ENCODE assay signal across 8 cellular contexts in the genomic region with DNA sequence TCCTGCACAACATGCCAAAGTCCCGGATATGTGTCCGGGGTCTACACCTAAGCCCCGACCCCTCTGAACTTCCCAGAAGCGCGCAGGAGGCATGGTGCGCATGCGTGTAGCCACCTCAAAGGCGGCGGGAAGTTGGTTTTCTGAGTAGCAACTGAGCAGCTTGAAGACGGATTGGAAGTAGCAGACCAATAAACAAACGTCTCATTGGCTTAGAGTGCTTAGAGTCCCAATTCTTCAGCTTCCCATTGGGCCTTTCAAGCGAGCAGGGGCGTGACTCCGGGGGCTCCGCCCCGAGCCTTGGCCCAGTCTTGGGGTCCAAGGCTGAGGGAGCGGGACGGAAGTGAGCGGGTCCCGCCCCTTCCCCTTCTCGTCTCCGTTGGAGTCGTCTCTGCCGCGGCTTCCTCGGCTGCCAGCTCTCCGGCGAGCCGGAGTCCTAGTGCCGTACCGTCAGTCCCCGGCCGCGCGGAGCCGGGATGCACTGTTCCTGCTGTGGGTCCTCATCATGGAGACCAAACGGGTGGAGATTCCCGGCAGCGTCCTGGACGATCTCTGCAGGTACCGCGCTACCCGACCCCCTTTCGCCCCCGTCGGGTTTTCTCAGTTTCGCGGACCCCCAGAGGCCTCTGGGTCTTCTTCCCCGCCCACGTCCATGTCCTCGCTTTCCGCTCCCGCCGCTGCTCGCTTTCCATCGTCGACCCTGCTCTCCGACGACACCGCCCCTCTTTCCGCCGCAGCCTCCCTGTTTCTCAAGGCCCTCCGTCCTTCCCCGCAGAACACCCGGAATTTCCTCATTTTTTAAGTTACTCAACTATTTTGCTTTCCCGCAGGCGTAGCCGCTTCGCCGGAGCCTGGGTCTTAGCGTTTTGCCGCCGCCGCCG. TPM values are rescaled to one million over a fixed set of nuclear protein-coding genes. Genes with fewer than 3 reads are reported as not detected.
DNase-seq lines count a peak whose midpoint lies in the region; ATAC-seq and TF ChIP-seq lines count a peak whose summit lies in the region.

A gene (plus strand): TSS at position 367 of the 878 bp plus-strand sequence. CDS start 136 bp downstream, at position 503.

- intact Hi-C loops in natural killer cell (cut with micrococcal nuclease), result loop anchor here (1.0 kb wide), 2 partner anchors 46 to 54 kb away; a partner anchor contains a TSS

- H3K4me3 Mint-ChIP-seq in natural killer cell, result peak within 1 kb of the TSS; percentile 98

- no peaks in the 10 kb centered on the region for H3K9me3 Mint-ChIP-seq in natural killer cell

- H3K4me1 Mint-ChIP-seq in natural killer cell, result peaks cover 51 to 53% of the 10 kb centered on the region in 2 donors

- no peaks in the 10 kb centered on the region for H3K27me3 Mint-ChIP-seq in natural killer cell (ENCODE audit: low read depth in 2 of 2)

- ATAC-seq in natural killer cell, result peak; percentile 96 to 99 (median 96)

- no peaks in the 10 kb centered on the region for H3K36me3 Mint-ChIP-seq in natural killer cell

- H3K27ac Mint-ChIP-seq in natural killer cell, result peak within 1 kb of the TSS; percentile 87 to 94

- no peak for TF ChIP-seq CTCF in natural killer cell (IDR thresholded peaks at IDR 0.05)

- H3K36me3 ChIP-seq in H7 (replicated peaks; ENCODE audit: control insufficient read depth, insufficient read depth, low read length), result no peaks in the 10 kb centered on the region

- peak; percentile 100 for DNase-seq in ELF-1 (ENCODE audit: low read depth, low spot score)
- peak; percentile 94 for DNase-seq in H7
- peak; percentile 99 for DNase-seq in M059J (ENCODE audit: low read depth)
- peak; percentile 96 to 98 for DNase-seq in SHP77 (lab: John Stamatoyannopoulos, UW)
- peak; percentile 96 for DNase-seq in activated effector memory CD4-positive, alpha-beta T cell treated with Interleukin-2 at 50 U/mL for 16 hours
- DNase-seq in fibroblast of peridontal ligament (ENCODE audit: extremely low read depth), result peak; percentile 100
- peak; percentile 94 for DNase-seq in natural killer cell
- DNase-seq in stimulated activated naive CD4-positive, alpha-beta T cell treated with Interleukin-2 at 50 U/mL for 16 hours (lab: John Stamatoyannopoulos, UW), result peak; percentile 93

- H3K4me3 ChIP-seq in H7 (ENCODE audit: insufficient read depth, low read depth, low read length), result peak within 1 kb of the TSS; percentile 93

- no peaks in the 10 kb centered on the region for H3K27me3 ChIP-seq in H7 (ENCODE audit: control insufficient read depth, insufficient read depth, low read length)

RNA-seq across cellular contexts. Expression of the gene that starts here (rescaled TPM):
- 62.7 and 83.1 TPM in 2 replicates for total RNA-seq in H7 (2014; rRNA removed; shearing (Covaris generic))
- total RNA-seq in M059J (2014; rRNA removed; shearing (Covaris generic)), result 16.8 and 27.8 TPM in 2 replicates
- total RNA-seq in natural killer cell, result 10 to 100 TPM; 69.3 to 82.9 (median 76.7) TPM

Comparison
In these comparisons a context has a peak if more than half of its experiments do, and no peak if none do; other contexts are left out.
1. Peak in every context shown above with its lines: DNase-seq, ATAC-seq and H3K4me3 ChIP-seq.